In the genomic region with DNA sequence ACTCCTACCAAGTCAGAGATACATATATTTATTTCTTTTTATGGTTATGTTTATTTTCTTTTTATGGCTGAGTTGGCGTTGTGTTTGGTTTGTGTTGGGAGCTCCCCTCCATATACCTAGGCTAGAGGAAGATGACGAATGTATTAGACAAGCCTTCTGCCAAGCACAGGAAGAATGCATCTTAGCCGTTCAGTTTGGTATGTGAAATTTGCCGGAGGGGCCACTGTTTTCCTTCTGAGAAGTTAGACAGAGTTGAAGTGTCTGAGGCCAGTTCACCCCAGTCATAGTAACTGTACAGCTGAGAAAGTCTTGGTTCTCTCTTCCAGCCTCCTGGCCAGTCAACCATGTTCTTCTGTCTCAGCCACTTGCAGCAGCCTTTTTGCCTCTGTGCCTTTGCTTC, we compare ENCODE assay signal across 14 cellular contexts. TPM values are rescaled to one million over a fixed set of nuclear protein-coding genes. Genes with fewer than 3 reads are reported as not detected.
DNase-seq lines count a peak whose midpoint lies in the region; TF ChIP-seq lines count a peak whose summit lies in the region.
"Had no signal": no experiment of that assay in that cellular context is flagged by ENCODE, and none has a peak within 500 bp of the region (broad histone marks: within the 10 kb centered on the region; RNA-seq: fewer than 3 reads in every experiment).

No MANE protein-coding gene starts in this region.

- H3K4me3 ChIP-seq in fibroblast of pulmonary artery (replicated peaks; ENCODE audit: low read depth, low read length), result no peak overlapping the region
- H3K4me3 ChIP-seq: BLaER1 had no signal

- TF ChIP-seq CTCF in fibroblast of pulmonary artery (IDR thresholded peaks at IDR 0.05; ENCODE audit: low read length, missing control alignments), result no peak

- DNase-seq in HT1080 (ENCODE audit: low read depth) (peak; percentile 30), amniotic epithelial cell (ENCODE audit: low read depth) (peak; percentile 61), fibroblast of pulmonary artery (ENCODE audit: low read depth) (peak; percentile 64), renal cortical epithelial cell (ENCODE audit: low read depth) (peak; percentile 82), cerebellum (ENCODE audit: low spot score) (no peak), HuH-7.5 (ENCODE audit: low spot score) (no peak), middle frontal gyrus (ENCODE audit: extremely low spot score, low spot score) (no peak), anterior cingulate cortex (lab: John Stamatoyannopoulos, UW) (no peak)
- DNase-seq: activated CD8-positive, alpha-beta T cell treated with anti-CD3 and anti-CD28 coated beads for 36 hours; DMS 273 treated with DMSO at 0.1 percent for 48 hours; MV-4-11; NCI-H2171; NK-92 treated with Interleukin-12 subunit alpha and Interleukin-12 subunit beta, amount 100 ng/mL, for 24 hours had no signal

RNA-seq across cellular contexts. Expression of gene TEAD1, which starts 29.8 kb away (rescaled TPM):
- total RNA-seq in HT1080 (2014; rRNA removed; shearing (Covaris generic)), result 60.5 and 74.3 TPM in 2 replicates
- 32.4 and 49.6 TPM in 2 replicates for polyA plus RNA-seq in HT1080 (2015; cell fraction: cytosol; rRNA removed)
- 71.0 and 75.3 TPM in 2 replicates for polyA plus RNA-seq in HT1080 (2015; cell fraction: nucleus; rRNA removed)
- total RNA-seq in renal cortical epithelial cell (54.4 and 170 TPM in 2 replicates), cerebellum (63.7 TPM)

Comparison
In these comparisons a context has a peak if more than half of its experiments do, and no peak if none do; other contexts are left out.
1. DNase-seq: peak in HT1080 (single experiment), amniotic epithelial cell (single experiment), fibroblast of pulmonary artery (single experiment) and renal cortical epithelial cell (single experiment); none in cerebellum (single experiment), HuH-7.5 (single experiment), middle frontal gyrus (single experiment) and anterior cingulate cortex (0 of 58).